In genomic region chr20:21018576-21018975, GRCh38 we compare ENCODE assay signal across 20 cellular contexts.
DNase-seq lines count a peak whose midpoint lies in the region; ATAC-seq and TF ChIP-seq lines count a peak whose summit lies in the region.
"Had no signal": no experiment of that assay in that cellular context is flagged by ENCODE, and none has a peak within 500 bp of the region (broad histone marks: within the 10 kb centered on the region; RNA-seq: fewer than 3 reads in every experiment).

No MANE protein-coding gene starts in this region.

- TF ChIP-seq POLR2A in body of pancreas (IDR thresholded peaks at IDR 0.05), result no peak

- peak; percentile 24 for DNase-seq in retina
- no peak for DNase-seq in progenitor cell of endocrine pancreas (ENCODE audit: low spot score, unreplicated experiment)
- no peak for DNase-seq in body of pancreas
- DNase-seq: 8988T; ACHN; BE2C; Caco-2; Calu3; CD4-positive, alpha-beta T cell; CD8-positive, alpha-beta T cell; DMS79; DND-41; EL; GDM1 had no signal

- no peak overlapping the region for H3K27ac ChIP-seq in BLaER1
- no peak overlapping the region for H3K27ac ChIP-seq in body of pancreas
- H3K27ac ChIP-seq: BLaER1 treated with 17β-estradiol and CSF1 and Interleukin-3, amounts not matched to agents 10 nM and 100 nM; C4-2B had no signal

- H3K27me3 Mint-ChIP-seq in progenitor cell of endocrine pancreas, result peaks cover 4% of the 10 kb centered on the region

- TF ChIP-seq CTCF in Loucy (conservative IDR thresholded peaks at IDR 0.05; ENCODE audit: low read length), result no peak
- no peak for TF ChIP-seq CTCF in progenitor cell of endocrine pancreas (IDR thresholded peaks at IDR 0.05; ENCODE audit: unreplicated experiment)
- TF ChIP-seq CTCF in body of pancreas (IDR thresholded peaks at IDR 0.05), result no peak

- H3K9ac ChIP-seq in BLaER1 (no peak overlapping the region), Loucy (ENCODE audit: low read depth, low read length, poor library complexity, severe bottlenecking) (no peak overlapping the region)
- H3K9ac ChIP-seq: BLaER1 treated with 17β-estradiol and CSF1 and Interleukin-3, amounts not matched to agents 10 nM and 100 nM had no signal

- H3K36me3 Mint-ChIP-seq in progenitor cell of endocrine pancreas (ENCODE audit: insufficient read depth), result no peaks in the 10 kb centered on the region
- H3K36me3 Mint-ChIP-seq: CD8-positive, alpha-beta T cell had no signal

- H3K4me1 Mint-ChIP-seq in progenitor cell of endocrine pancreas (ENCODE audit: low read depth), result peaks cover 61% of the 10 kb centered on the region

- H3K4me1 ChIP-seq in BLaER1 (peaks cover 23% of the 10 kb centered on the region), Loucy (ENCODE audit: insufficient read depth, low read length, poor library complexity, severe bottlenecking) (peaks cover 24% of the 10 kb centered on the region), body of pancreas (no peaks in the 10 kb centered on the region)
- H3K4me1 ChIP-seq: BE2C had no signal

- no peaks in the 10 kb centered on the region for H3K79me2 ChIP-seq in Loucy (ENCODE audit: insufficient read depth, low read length)

- no peaks in the 10 kb centered on the region for H3K9me2 ChIP-seq in Loucy (replicated peaks; ENCODE audit: low read depth, low read length)

- no peaks in the 10 kb centered on the region for H3F3A ChIP-seq in Loucy (ENCODE audit: low read depth)

- ATAC-seq in GM21526 (IDR thresholded peaks at IDR 0.05; ENCODE audit: low FRiP score, unreplicated experiment) (no peak), body of pancreas (no peak)
- ATAC-seq: CD8-positive, alpha-beta T cell; GM12878 had no signal

- H4K20me1 ChIP-seq in BLaER1, result no peaks in the 10 kb centered on the region
- H4K20me1 ChIP-seq in Loucy (ENCODE audit: insufficient read depth, low read length, poor library complexity, severe bottlenecking), result no peaks in the 10 kb centered on the region
- H4K20me1 ChIP-seq: BLaER1 treated with 17β-estradiol and CSF1 and Interleukin-3, amounts not matched to agents 10 nM and 100 nM had no signal

- H2AFZ ChIP-seq in Loucy (ENCODE audit: low read length), result no peak overlapping the region

- H3K9me3 Mint-ChIP-seq in progenitor cell of endocrine pancreas (ENCODE audit: low read depth), result no peaks in the 10 kb centered on the region
- H3K9me3 Mint-ChIP-seq: CD4-positive, alpha-beta T cell; CD8-positive, alpha-beta T cell had no signal

- peak overlapping the region; percentile 84; the same call in 1 of the 2 replicates for H3K4me2 ChIP-seq in BLaER1
- peak overlapping the region; percentile 54 for H3K4me2 ChIP-seq in Loucy (ENCODE audit: low read depth, low read length, poor library complexity, severe bottlenecking)

- H3K4me3 ChIP-seq in BLaER1 (no peak overlapping the region), Loucy (ENCODE audit: low read length, poor library complexity, severe bottlenecking) (no peak overlapping the region), body of pancreas (no peak overlapping the region)
- H3K4me3 ChIP-seq: BLaER1 treated with 17β-estradiol and CSF1 and Interleukin-3, amounts not matched to agents 10 nM and 100 nM; GM12878 had no signal

- intact Hi-C loops in body of pancreas (cut with DNase I), result no loop called here

- H3K4me3 Mint-ChIP-seq in progenitor cell of endocrine pancreas (ENCODE audit: low read depth), result no peak overlapping the region
- H3K4me3 Mint-ChIP-seq: CD4-positive, alpha-beta T cell; CD8-positive, alpha-beta T cell had no signal

- 0 out of 2 replicates have a peak, but pooled peaks cover 5% of the 10 kb centered on the region for H3K9me3 ChIP-seq in BLaER1
- no peaks in the 10 kb centered on the region for H3K9me3 ChIP-seq in Loucy (ENCODE audit: insufficient read depth, low read depth, low read length)
- H3K9me3 ChIP-seq in body of pancreas, result no peaks in the 10 kb centered on the region
- H3K9me3 ChIP-seq: BE2C; BLaER1 treated with 17β-estradiol and CSF1 and Interleukin-3, amounts not matched to agents 10 nM and 100 nM had no signal

- WGBS in body of pancreas, 2 donors, result 62 to 79% methylated on average over 4 of the region's 4 CpGs

- H3K27me3 ChIP-seq in BLaER1 (no peaks in the 10 kb centered on the region), Loucy (ENCODE audit: insufficient read depth, low read length, poor library complexity, severe bottlenecking) (no peaks in the 10 kb centered on the region), body of pancreas (no peaks in the 10 kb centered on the region)
- H3K27me3 ChIP-seq: BLaER1 treated with 17β-estradiol and CSF1 and Interleukin-3, amounts not matched to agents 10 nM and 100 nM had no signal

- H3K27ac Mint-ChIP-seq in progenitor cell of endocrine pancreas, result no peak overlapping the region
- H3K27ac Mint-ChIP-seq: CD4-positive, alpha-beta T cell; CD8-positive, alpha-beta T cell had no signal

- no peaks in the 10 kb centered on the region for H3K36me3 ChIP-seq in BLaER1
- H3K36me3 ChIP-seq in Loucy (ENCODE audit: insufficient read depth, low read length), result no peaks in the 10 kb centered on the region
- H3K36me3 ChIP-seq in body of pancreas (replicated peaks in 1 of 2; ENCODE audit: insufficient read depth in 1 of 2, low read depth in 2 of 2), result no peaks in the 10 kb centered on the region
- H3K36me3 ChIP-seq: BE2C; BLaER1 treated with 17β-estradiol and CSF1 and Interleukin-3, amounts not matched to agents 10 nM and 100 nM had no signal
